Comparison of ENCODE assay signal across 1 cellular context in genomic region chr4:178275671-178276360, GRCh38.
TF ChIP-seq lines count a peak whose summit lies in the region.

No MANE protein-coding gene starts in this region.

TF ChIP-seq in Ishikawa, 13 proteins besides CTCF, POLR2A, EP300 and RAD21 (continued from another document):
- no peak for TF ChIP-seq REST (IDR thresholded peaks at IDR 0.05; ENCODE audit: low read depth)
- TF ChIP-seq EGR1 (IDR thresholded peaks at IDR 0.05), result no peak
- TF ChIP-seq USF1 (IDR thresholded peaks at IDR 0.05), result no peak
- no peak for TF ChIP-seq TCF12 (IDR thresholded peaks at IDR 0.05; ENCODE audit: low read depth)
- TF ChIP-seq YY1 (IDR thresholded peaks at IDR 0.05; ENCODE audit: low read depth), result no peak
